Comparison of ENCODE assay signal across 17 cellular contexts in the genomic region with DNA sequence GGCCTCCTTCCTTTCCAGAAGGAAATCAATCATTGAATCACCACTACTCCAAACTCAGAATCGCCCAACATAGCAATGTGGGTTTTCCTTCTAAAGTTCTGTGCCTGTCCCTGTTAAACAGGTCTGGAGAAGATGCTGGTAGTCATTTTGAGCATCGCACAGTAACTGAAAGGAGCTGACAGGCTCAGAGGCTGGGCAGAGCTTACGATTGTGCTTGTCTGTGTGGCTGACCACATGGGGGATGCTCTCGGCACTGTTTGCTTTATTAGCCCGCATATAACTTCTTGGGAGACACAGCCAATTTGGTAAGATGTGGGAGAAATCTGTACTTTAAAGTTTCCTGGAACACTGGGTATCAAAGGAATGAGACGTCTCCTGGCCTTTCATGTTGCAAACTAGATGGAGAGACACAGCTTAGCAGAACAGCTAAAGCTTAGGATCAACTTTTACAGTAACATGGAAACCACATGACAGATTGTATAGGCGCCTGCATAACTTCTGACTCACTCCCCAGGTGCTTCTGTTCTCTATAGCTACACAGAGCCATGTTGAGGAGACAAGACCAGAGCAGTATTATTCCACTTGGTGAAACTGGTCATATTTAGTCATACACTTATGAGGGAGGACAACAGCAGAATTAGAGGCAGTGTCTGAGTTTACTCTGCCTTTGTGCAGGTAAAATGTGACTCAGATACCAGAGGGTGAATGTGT.
A peak's percentile ranks its signal among the peaks of the same experiment; 100 is the strongest.
DNase-seq lines count a peak whose midpoint lies in the region; ATAC-seq and TF ChIP-seq lines count a peak whose summit lies in the region.
"Had no signal": no experiment of that assay in that cellular context is flagged by ENCODE, and none has a peak within 500 bp of the region (broad histone marks: within the 10 kb centered on the region; RNA-seq: fewer than 3 reads in every experiment).

No MANE protein-coding gene starts in this region.

- peaks cover 3% of the 10 kb centered on the region for H3K27me3 Mint-ChIP-seq in activated CD4-positive, alpha-beta T cell treated with anti-CD3 and anti-CD28 coated beads for 36 hours

- H3K36me3 Mint-ChIP-seq in activated CD4-positive, alpha-beta T cell treated with anti-CD3 and anti-CD28 coated beads for 36 hours (ENCODE audit: low read depth), result no peaks in the 10 kb centered on the region

- H3K4me1 Mint-ChIP-seq in activated CD4-positive, alpha-beta T cell treated with anti-CD3 and anti-CD28 coated beads for 36 hours, result peaks cover 64% of the 10 kb centered on the region
- H3K4me1 Mint-ChIP-seq: nephron had no signal

- peak; percentile 99 for ATAC-seq in activated CD4-positive, alpha-beta T cell treated with anti-CD3 and anti-CD28 coated beads for 36 hours
- ATAC-seq in RWPE2 (ENCODE audit: low read depth), result peak; percentile 72
- peak; percentile 99 for ATAC-seq in foreskin keratinocyte
- ATAC-seq in lower lobe of right lung, result no peak
- ATAC-seq: body of pancreas had no signal

- H3K27ac ChIP-seq in RWPE2 (ENCODE audit: poor library complexity, severe bottlenecking) (no peak overlapping the region), foreskin keratinocyte (no peak overlapping the region), lower lobe of right lung (no peak overlapping the region)
- H3K27ac ChIP-seq: body of pancreas, HL-60 had no signal

- H3K9me3 ChIP-seq in RWPE2 (ENCODE audit: severe bottlenecking), result no peaks in the 10 kb centered on the region
- no peaks in the 10 kb centered on the region for H3K9me3 ChIP-seq in lower lobe of right lung
- H3K9me3 ChIP-seq: body of pancreas had no signal

- H3K4me3 ChIP-seq in RWPE2 (ENCODE audit: severe bottlenecking), result no peak overlapping the region
- H3K4me3 ChIP-seq in lower lobe of right lung, result no peak overlapping the region
- H3K4me3 ChIP-seq: body of pancreas had no signal

- peak overlapping the region; percentile 33 for H3K27ac Mint-ChIP-seq in activated CD4-positive, alpha-beta T cell treated with anti-CD3 and anti-CD28 coated beads for 36 hours
- H3K27ac Mint-ChIP-seq: activated CD4-positive, alpha-beta T cell treated with anti-CD3 and anti-CD28 coated beads, Interleukin-2, amount 10 ng/mL, durations not matched to agents 7 days and 5 days; nephron had no signal

- no peak for TF ChIP-seq CTCF in RWPE2 (IDR thresholded peaks at IDR 0.05; ENCODE audit: poor library complexity, severe bottlenecking)
- TF ChIP-seq CTCF in foreskin keratinocyte (conservative IDR thresholded peaks at IDR 0.05), result no peak
- TF ChIP-seq CTCF in lower lobe of right lung (IDR thresholded peaks at IDR 0.05), result no peak

- no peaks in the 10 kb centered on the region for H3K9me3 Mint-ChIP-seq in activated CD4-positive, alpha-beta T cell treated with anti-CD3 and anti-CD28 coated beads for 36 hours (ENCODE audit: low read depth)
- H3K9me3 Mint-ChIP-seq: activated CD4-positive, alpha-beta T cell treated with anti-CD3 and anti-CD28 coated beads, Interleukin-2, amount 10 ng/mL, durations not matched to agents 7 days and 5 days; nephron had no signal

- intact Hi-C loops in activated CD4-positive, alpha-beta T cell treated with anti-CD3 and anti-CD28 coated beads for 36 hours (cut with DNase I, micrococcal nuclease), result loop anchor here in 1 of 2 experiments (2.0 kb wide), 2 partner anchors 44 to 56 kb away; no protein-coding TSS in a partner anchor
- intact Hi-C loops in lower lobe of right lung (cut with DNase I), result no loop called here

- CTCF ChIA-PET in activated CD4-positive, alpha-beta T cell treated with anti-CD3 and anti-CD28 coated beads for 36 hours (lab: Charles Lee), result interaction anchor here (0.6 to 2.5 kb wide), 11 partner anchors 9 to 269 kb away, joined by 3 to 11 read pairs (median 5); no protein-coding TSS in a partner anchor

- POLR2A ChIA-PET in activated CD4-positive, alpha-beta T cell treated with anti-CD3 and anti-CD28 coated beads for 36 hours (lab: Charles Lee), result interaction anchor here (0.6 to 1.1 kb wide), 7 partner anchors 11 to 192 kb away, joined by 3 to 9 read pairs (median 4); no protein-coding TSS in a partner anchor

- H3K4me3 Mint-ChIP-seq in activated CD4-positive, alpha-beta T cell treated with anti-CD3 and anti-CD28 coated beads for 36 hours, result no peak overlapping the region
- H3K4me3 Mint-ChIP-seq: activated CD4-positive, alpha-beta T cell treated with anti-CD3 and anti-CD28 coated beads, Interleukin-2, amount 10 ng/mL, durations not matched to agents 7 days and 5 days; nephron had no signal

- H3K27me3 ChIP-seq in RWPE2 (ENCODE audit: insufficient read depth, poor library complexity, severe bottlenecking) (no peaks in the 10 kb centered on the region), foreskin keratinocyte (no peaks in the 10 kb centered on the region), lower lobe of right lung (ENCODE audit: low read depth) (no peaks in the 10 kb centered on the region)
- H3K27me3 ChIP-seq: body of pancreas had no signal

- DNase-seq in activated CD4-positive, alpha-beta T cell treated with anti-CD3 and anti-CD28 coated beads for 36 hours, result peak; percentile 48
- DNase-seq in activated CD4-positive, alpha-beta T cell treated with anti-CD3 and anti-CD28 coated beads, Interleukin-2, amount 50 U/mL, for 1 hour, result no peak
- DNase-seq in DMS 273 treated with DMSO at 0.1 percent for 48 hours (lab: John Stamatoyannopoulos, UW) (peak; percentile 4), RWPE2 (ENCODE audit: low spot score) (no peak), foreskin keratinocyte (peak; percentile 76 to 92), NCI-H146 treated with DMSO at 0.1 percent for 48 hours (lab: John Stamatoyannopoulos, UW; ENCODE audit: unreplicated experiment) (no peak), lower lobe of right lung (no peak), globus pallidus (ENCODE audit: low spot score) (no peak)
- DNase-seq: activated CD4-positive, alpha-beta T cell treated with anti-CD3 and anti-CD28 coated beads, Interleukin-2, amount 10 ng/mL, durations not matched to agents 7 days and 5 days; activated effector memory CD4-positive, alpha-beta T cell treated with anti-CD3 and anti-CD28 coated beads, Interleukin-2, amount 50 U/mL, for 16 hours; body of pancreas; dermis blood vessel endothelial cell; KG1; mesenchymal stem cell; NCI-H1105 had no signal

- H3K36me3 ChIP-seq in RWPE2 (ENCODE audit: low read depth) (no peaks in the 10 kb centered on the region), lower lobe of right lung (no peaks in the 10 kb centered on the region)

- H3K4me1 ChIP-seq in RWPE2 (ENCODE audit: insufficient read depth, poor library complexity, severe bottlenecking), result no peaks in the 10 kb centered on the region
- peaks cover 3% of the 10 kb centered on the region for H3K4me1 ChIP-seq in foreskin keratinocyte
- H3K4me1 ChIP-seq in lower lobe of right lung, result no peaks in the 10 kb centered on the region
- H3K4me1 ChIP-seq: body of pancreas had no signal

Comparison
In these comparisons a context has a peak if more than half of its experiments do, and no peak if none do; other contexts are left out.
1. DNase-seq: peak in activated CD4-positive, alpha-beta T cell treated with anti-CD3 and anti-CD28 coated beads for 36 hours (single experiment), DMS 273 treated with DMSO at 0.1 percent for 48 hours (single experiment) and foreskin keratinocyte (2 of 2); none in activated CD4-positive, alpha-beta T cell treated with anti-CD3 and anti-CD28 coated beads, Interleukin-2, amount 50 U/mL, for 1 hour (single experiment), RWPE2 (single experiment), NCI-H146 treated with DMSO at 0.1 percent for 48 hours (single experiment), lower lobe of right lung (single experiment) and globus pallidus (single experiment).
2. ATAC-seq: peak in activated CD4-positive, alpha-beta T cell treated with anti-CD3 and anti-CD28 coated beads for 36 hours (single experiment), RWPE2 (single experiment) and foreskin keratinocyte (single experiment); none in lower lobe of right lung (0 of 2).